8 cellular contexts compared by ENCODE assay signal in the genomic region with DNA sequence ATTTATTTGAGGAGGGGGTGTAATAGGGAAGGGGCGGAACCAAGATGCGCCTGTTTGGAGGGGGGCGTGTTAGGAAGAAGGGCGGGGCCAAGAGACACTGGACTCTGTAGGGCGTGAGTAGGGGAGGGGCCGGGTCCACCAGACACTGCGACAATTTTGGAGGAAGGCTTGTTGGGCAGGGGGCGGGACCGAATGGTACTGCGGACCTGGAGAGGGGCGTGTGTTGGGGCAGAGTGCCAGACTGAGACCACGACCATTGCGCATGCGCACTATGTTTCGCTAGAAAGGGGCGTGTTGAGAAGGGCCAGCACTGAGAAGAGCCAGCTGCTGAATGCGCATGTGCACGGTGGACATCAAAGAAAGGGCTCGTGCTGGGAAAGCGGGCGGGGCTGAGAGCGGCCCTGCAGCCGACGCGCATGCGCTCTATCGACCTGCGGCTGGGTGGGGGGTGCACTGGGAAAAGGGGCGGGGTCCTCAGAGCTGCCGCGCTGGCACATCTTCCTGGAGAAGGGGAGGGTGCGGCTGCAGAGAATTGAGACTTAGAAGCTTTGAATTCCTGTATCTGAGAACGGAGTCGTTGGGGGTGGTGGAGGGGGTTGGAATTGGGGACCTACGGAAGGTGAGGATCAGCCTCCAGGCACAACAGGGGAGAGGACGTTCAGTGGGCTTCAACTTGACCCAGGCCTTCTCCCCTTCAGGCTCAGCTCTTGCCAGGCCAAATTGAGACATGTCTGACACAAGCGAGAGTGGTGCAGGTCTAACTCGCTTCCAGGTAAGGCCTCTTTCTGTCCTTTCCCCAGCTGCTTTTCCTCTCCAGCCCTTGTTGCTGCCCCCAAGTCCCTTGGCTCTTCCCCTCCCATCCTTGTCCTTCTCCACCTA. TPM values are rescaled to one million over a fixed set of nuclear protein-coding genes. Genes with fewer than 3 reads are reported as not detected.
DNase-seq lines count a peak whose midpoint lies in the region; ATAC-seq and TF ChIP-seq lines count a peak whose summit lies in the region.

No MANE protein-coding gene starts in this region.

- H3K4me3 ChIP-seq in dorsolateral prefrontal cortex (peak overlapping the region; percentile 31 to 86 (median 69)), liver (ENCODE audit: low read depth in 1 of 3, low read length in 3 of 3) (peak overlapping the region; percentile 59 to 82 (median 75))

- WGBS in liver = 2% methylated on average over 38 of the region's 38 CpGs

- H3K27me3 Mint-ChIP-seq in activated CD4-positive, alpha-beta memory T cell treated with anti-CD3 and anti-CD28 coated beads for 36 hours = peaks cover 2% of the 10 kb centered on the region

- intact Hi-C loops in activated CD4-positive, alpha-beta memory T cell treated with anti-CD3 and anti-CD28 coated beads for 36 hours (cut with micrococcal nuclease) = loop anchor here (1.0 to 5.0 kb wide), 7 partner anchors 170 to 1918 kb away; partner anchors contain the start of genes APEX2, FAM120C, GNL3L and NBDY
- intact Hi-C loops in dorsolateral prefrontal cortex (cut with DNase I) = loop anchor here (1.0 to 10.0 kb wide), 3 partner anchors 170 to 196 kb away; partner anchors contain the start of gene APEX2 (in 1 of the 2)

- H3K4me3 Mint-ChIP-seq in activated CD4-positive, alpha-beta memory T cell treated with anti-CD3 and anti-CD28 coated beads for 36 hours = peak overlapping the region; percentile 90

- peaks cover 4 to 8% (median 7%) of the 10 kb centered on the region in 4 donors for H3K4me1 ChIP-seq in liver (ENCODE audit: control insufficient read depth in 4 of 4, insufficient read depth in 4 of 4, low read length in 3 of 4)

- peaks cover 12% of the 10 kb centered on the region for H3K36me3 Mint-ChIP-seq in activated CD4-positive, alpha-beta memory T cell treated with anti-CD3 and anti-CD28 coated beads for 36 hours

- CTCF ChIA-PET in activated CD4-positive, alpha-beta memory T cell treated with anti-CD3 and anti-CD28 coated beads for 36 hours (lab: Charles Lee) = no interaction called here

- no peaks in the 10 kb centered on the region for H3K9me3 ChIP-seq in liver (ENCODE audit: control insufficient read depth in 4 of 4, low read length in 3 of 4)

- no peaks in the 10 kb centered on the region for H3K9me3 Mint-ChIP-seq in activated CD4-positive, alpha-beta memory T cell treated with anti-CD3 and anti-CD28 coated beads for 36 hours

- peak overlapping the region in 1 of 2 donors; percentile 84 for H3K9ac ChIP-seq in liver (ENCODE audit: low read depth in 1 of 2, low read length in 2 of 2)

- DNase-seq in C1 segment of cervical spinal cord (lab: John Stamatoyannopoulos, UW) (peak; percentile 12 to 87 (median 80)), NCI-H774 (lab: John Stamatoyannopoulos, UW) (peak; percentile 88), dorsolateral prefrontal cortex (peak; percentile 78 to 89 (median 86))
- DNase-seq in activated CD4-positive, alpha-beta memory T cell treated with anti-CD3 and anti-CD28 coated beads for 36 hours = peak; percentile 94
- peak; percentile 83 for DNase-seq in stimulated activated CD4-positive, alpha-beta T cell treated with anti-CD3 and anti-CD28 coated beads, Interleukin-4, amount 100 ng/mL, for 1 hour

- ATAC-seq in GM19438 (IDR thresholded peaks at IDR 0.05; ENCODE audit: low read depth, unreplicated experiment) = peak; percentile 84
- ATAC-seq in HG03571 (IDR thresholded peaks at IDR 0.05; ENCODE audit: unreplicated experiment) = peak; percentile 87

- no peak for TF ChIP-seq RAD21 in liver (IDR thresholded peaks at IDR 0.05)

- POLR2A ChIA-PET in activated CD4-positive, alpha-beta memory T cell treated with anti-CD3 and anti-CD28 coated beads for 36 hours (lab: Charles Lee) = interaction anchor here (0.7 to 0.8 kb wide), 2 partner anchors 169 to 766 kb away, joined by 3 to 4 read pairs; no protein-coding TSS in a partner anchor

- H3K27me3 ChIP-seq in dorsolateral prefrontal cortex (peaks cover 0 to 67% (median 6%) of the 10 kb centered on the region in 45 donors), liver (ENCODE audit: control insufficient read depth in 4 of 4, insufficient read depth in 4 of 4, low read length in 3 of 4) (no peaks in the 10 kb centered on the region)

- TF ChIP-seq CTCF in dorsolateral prefrontal cortex (IDR thresholded peaks at IDR 0.05 in 54 of 56, conservative IDR thresholded peaks at IDR 0.05 in 2 of 56; ENCODE audit: low read depth in 1 of 56, partially characterized antibody in 56 of 56) = no peak
- TF ChIP-seq CTCF in liver (IDR thresholded peaks at IDR 0.05; ENCODE audit: low read depth, low read length, missing input control) = no peak

- peaks cover 13% of the 10 kb centered on the region for H3K4me1 Mint-ChIP-seq in activated CD4-positive, alpha-beta memory T cell treated with anti-CD3 and anti-CD28 coated beads for 36 hours (ENCODE audit: low read depth)

- H3K27ac ChIP-seq in dorsolateral prefrontal cortex (peak overlapping the region; percentile 32 to 97 (median 91)), liver (ENCODE audit: low read depth in 1 of 2, low read length in 2 of 2) (peak overlapping the region; percentile 81 to 83)

- H3K36me3 ChIP-seq in liver (ENCODE audit: control insufficient read depth in 4 of 4, insufficient read depth in 3 of 4, low read depth in 1 of 4, low read length in 3 of 4) = peaks cover 4 to 24% (median 13%) of the 10 kb centered on the region in 4 donors

- H3K27ac Mint-ChIP-seq in activated CD4-positive, alpha-beta memory T cell treated with anti-CD3 and anti-CD28 coated beads for 36 hours = peak overlapping the region; percentile 90

TF ChIP-seq in liver, 16 proteins besides CTCF, POLR2A, EP300 and RAD21 (continues in another document):
- TF ChIP-seq TAF1 (conservative IDR thresholded peaks at IDR 0.05) (no peak), NR2F2 (IDR thresholded peaks at IDR 0.05) (no peak), SP1 (IDR thresholded peaks at IDR 0.05) (peak; percentile 39), FOXA2 (IDR thresholded peaks at IDR 0.05) (no peak), RXRA (IDR thresholded peaks at IDR 0.05) (peak in 1 of 2 donors; percentile 3), JUND (IDR thresholded peaks at IDR 0.05) (no peak), YY1 (IDR thresholded peaks at IDR 0.05) (no peak), GABPA (IDR thresholded peaks at IDR 0.05 in 1 of 2, conservative IDR thresholded peaks at IDR 0.05 in 1 of 2) (no peak), HNF4G (IDR thresholded peaks at IDR 0.05) (no peak), EGR1 (IDR thresholded peaks at IDR 0.05; ENCODE audit: low read depth in 2 of 2) (no peak), FOXA1 (IDR thresholded peaks at IDR 0.05) (no peak), HNF4A (conservative IDR thresholded peaks at IDR 0.05) (no peak), ATF3 (IDR thresholded peaks at IDR 0.05) (no peak)
- TF ChIP-seq, protein P1, sequence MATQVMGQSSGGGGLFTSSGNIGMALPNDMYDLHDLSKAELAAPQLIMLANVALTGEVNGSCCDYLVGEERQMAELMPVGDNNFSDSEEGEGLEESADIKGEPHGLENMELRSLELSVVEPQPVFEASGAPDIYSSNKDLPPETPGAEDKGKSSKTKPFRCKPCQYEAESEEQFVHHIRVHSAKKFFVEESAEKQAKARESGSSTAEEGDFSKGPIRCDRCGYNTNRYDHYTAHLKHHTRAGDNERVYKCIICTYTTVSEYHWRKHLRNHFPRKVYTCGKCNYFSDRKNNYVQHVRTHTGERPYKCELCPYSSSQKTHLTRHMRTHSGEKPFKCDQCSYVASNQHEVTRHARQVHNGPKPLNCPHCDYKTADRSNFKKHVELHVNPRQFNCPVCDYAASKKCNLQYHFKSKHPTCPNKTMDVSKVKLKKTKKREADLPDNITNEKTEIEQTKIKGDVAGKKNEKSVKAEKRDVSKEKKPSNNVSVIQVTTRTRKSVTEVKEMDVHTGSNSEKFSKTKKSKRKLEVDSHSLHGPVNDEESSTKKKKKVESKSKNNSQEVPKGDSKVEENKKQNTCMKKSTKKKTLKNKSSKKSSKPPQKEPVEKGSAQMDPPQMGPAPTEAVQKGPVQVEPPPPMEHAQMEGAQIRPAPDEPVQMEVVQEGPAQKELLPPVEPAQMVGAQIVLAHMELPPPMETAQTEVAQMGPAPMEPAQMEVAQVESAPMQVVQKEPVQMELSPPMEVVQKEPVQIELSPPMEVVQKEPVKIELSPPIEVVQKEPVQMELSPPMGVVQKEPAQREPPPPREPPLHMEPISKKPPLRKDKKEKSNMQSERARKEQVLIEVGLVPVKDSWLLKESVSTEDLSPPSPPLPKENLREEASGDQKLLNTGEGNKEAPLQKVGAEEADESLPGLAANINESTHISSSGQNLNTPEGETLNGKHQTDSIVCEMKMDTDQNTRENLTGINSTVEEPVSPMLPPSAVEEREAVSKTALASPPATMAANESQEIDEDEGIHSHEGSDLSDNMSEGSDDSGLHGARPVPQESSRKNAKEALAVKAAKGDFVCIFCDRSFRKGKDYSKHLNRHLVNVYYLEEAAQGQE (IDR thresholded peaks at IDR 0.05) = no peak
- TF ChIP-seq, protein P2, sequence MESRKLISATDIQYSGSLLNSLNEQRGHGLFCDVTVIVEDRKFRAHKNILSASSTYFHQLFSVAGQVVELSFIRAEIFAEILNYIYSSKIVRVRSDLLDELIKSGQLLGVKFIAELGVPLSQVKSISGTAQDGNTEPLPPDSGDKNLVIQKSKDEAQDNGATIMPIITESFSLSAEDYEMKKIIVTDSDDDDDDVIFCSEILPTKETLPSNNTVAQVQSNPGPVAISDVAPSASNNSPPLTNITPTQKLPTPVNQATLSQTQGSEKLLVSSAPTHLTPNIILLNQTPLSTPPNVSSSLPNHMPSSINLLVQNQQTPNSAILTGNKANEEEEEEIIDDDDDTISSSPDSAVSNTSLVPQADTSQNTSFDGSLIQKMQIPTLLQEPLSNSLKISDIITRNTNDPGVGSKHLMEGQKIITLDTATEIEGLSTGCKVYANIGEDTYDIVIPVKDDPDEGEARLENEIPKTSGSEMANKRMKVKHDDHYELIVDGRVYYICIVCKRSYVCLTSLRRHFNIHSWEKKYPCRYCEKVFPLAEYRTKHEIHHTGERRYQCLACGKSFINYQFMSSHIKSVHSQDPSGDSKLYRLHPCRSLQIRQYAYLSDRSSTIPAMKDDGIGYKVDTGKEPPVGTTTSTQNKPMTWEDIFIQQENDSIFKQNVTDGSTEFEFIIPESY (IDR thresholded peaks at IDR 0.05) = no peak

RNA-seq across cellular contexts. Expression of gene MAGED2, which starts 1.3 kb away (rescaled TPM):
- 10 to 100 TPM; 52.8 to 55.3 TPM for total RNA-seq in activated CD4-positive, alpha-beta memory T cell treated with anti-CD3 and anti-CD28 coated beads for 36 hours
- total RNA-seq in dorsolateral prefrontal cortex = 100 to 1,000 TPM in 119 of 120 experiments, 10 to 100 TPM in 1; 99.1 to 189 (median 144) TPM
- 10 to 100 TPM; 26.3 to 93.4 TPM for total RNA-seq in liver
- polyA plus RNA-seq in liver = 10 to 100 TPM; 25.4 to 36.3 TPM

RNA-seq across cellular contexts. Expression of gene ITIH6, which starts 10.8 kb away (rescaled TPM):
- total RNA-seq in activated CD4-positive, alpha-beta memory T cell treated with anti-CD3 and anti-CD28 coated beads for 36 hours = not detected
- total RNA-seq in dorsolateral prefrontal cortex = not detected
- not detected for total RNA-seq in liver
- not detected for polyA plus RNA-seq in liver

Comparison
In these comparisons a context has a peak if more than half of its experiments do, and no peak if none do; other contexts are left out.
1. Peak in every context shown above with its lines: DNase-seq, ATAC-seq, H3K4me3 ChIP-seq and H3K27ac ChIP-seq.